Comparison of ENCODE assay signal across 22 cellular contexts in the genomic region with DNA sequence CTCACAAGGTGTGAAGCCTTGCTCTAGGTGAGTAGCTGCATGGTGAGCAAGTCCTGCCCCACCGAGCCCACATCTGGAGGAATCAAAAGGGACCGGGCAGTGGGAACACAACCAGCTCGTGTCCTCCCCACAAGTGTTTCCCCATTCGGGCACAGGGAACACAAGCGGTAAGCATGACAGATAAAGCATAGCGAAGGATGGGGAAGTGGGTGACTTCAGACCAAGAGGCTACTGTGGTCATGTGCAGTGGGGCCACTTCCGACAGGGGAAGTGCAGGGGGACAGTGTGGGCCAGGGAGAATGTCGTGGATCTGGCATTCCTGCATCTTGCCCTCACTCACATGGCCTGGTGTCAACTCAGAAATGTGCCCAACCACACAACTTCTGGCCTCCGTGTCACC.
"Had no signal": no experiment of that assay in that cellular context is flagged by ENCODE, and none has a peak within 500 bp of the region (broad histone marks: within the 10 kb centered on the region; RNA-seq: fewer than 3 reads in every experiment).

No MANE protein-coding gene starts in this region.

- ATAC-seq: activated CD4-positive, alpha-beta T cell treated with anti-CD3 and anti-CD28 coated beads for 36 hours; gastroesophageal sphincter; left cardiac atrium; left ventricle myocardium superior; right lobe of liver; stimulated activated naive CD8-positive, alpha-beta T cell treated with anti-CD3 and anti-CD28 coated beads, Interleukin-15, Interleukin-2, amounts not matched to agents 100 U/mL and 50 U/mL, for 24 hours had no signal

- H3K36me3 Mint-ChIP-seq: brain had no signal

- H3K27ac Mint-ChIP-seq: activated B cell treated with CpG ODN at 0.5 μM for 24 hours; activated CD4-positive, alpha-beta T cell treated with anti-CD3 and anti-CD28 coated beads for 36 hours; activated naive CD8-positive, alpha-beta T cell; brain; nephron; progenitor cell of endocrine pancreas had no signal

- H3K27me3 Mint-ChIP-seq: progenitor cell of endocrine pancreas had no signal

- H3K4me3 Mint-ChIP-seq: activated B cell treated with CpG ODN at 0.5 μM for 24 hours; activated CD4-positive, alpha-beta T cell treated with anti-CD3 and anti-CD28 coated beads for 36 hours; activated naive CD8-positive, alpha-beta T cell; brain; nephron had no signal

- DNase-seq: activated B cell treated with CpG ODN at 0.5 μM for 24 hours; activated CD4-positive, alpha-beta T cell treated with anti-CD3 and anti-CD28 coated beads for 36 hours; activated effector memory CD4-positive, alpha-beta T cell treated with Interleukin-2 at 50 U/mL for 16 hours; activated naive CD4-positive, alpha-beta T cell treated with Interleukin-2 at 50 U/mL for 16 hours; effector memory CD4-positive, alpha-beta T cell; left cardiac atrium; left ventricle myocardium superior; right lobe of liver; stimulated activated CD4-positive, alpha-beta T cell treated with anti-CD3 and anti-CD28 coated beads, Interleukin-12 subunit alpha, Interleukin-12 subunit beta, amount 100 ng/mL, for 4 hours; stimulated activated CD4-positive, alpha-beta T cell treated with anti-CD3 and anti-CD28 coated beads, Interleukin-4, amount 100 ng/mL, for 1 hour; stimulated activated naive CD8-positive, alpha-beta T cell treated with anti-CD3 and anti-CD28 coated beads, Interleukin-15, Interleukin-2, amounts not matched to agents 100 U/mL and 50 U/mL, for 24 hours; testis; transverse colon; uterus had no signal

- H3K4me1 Mint-ChIP-seq: brain, nephron had no signal

- H3K4me3 ChIP-seq: coronary artery, dorsolateral prefrontal cortex, gastroesophageal sphincter, right lobe of liver, skin epidermis, testis, transverse colon, uterus had no signal
